Comparison of ENCODE assay signal across 26 cellular contexts in the genomic region with DNA sequence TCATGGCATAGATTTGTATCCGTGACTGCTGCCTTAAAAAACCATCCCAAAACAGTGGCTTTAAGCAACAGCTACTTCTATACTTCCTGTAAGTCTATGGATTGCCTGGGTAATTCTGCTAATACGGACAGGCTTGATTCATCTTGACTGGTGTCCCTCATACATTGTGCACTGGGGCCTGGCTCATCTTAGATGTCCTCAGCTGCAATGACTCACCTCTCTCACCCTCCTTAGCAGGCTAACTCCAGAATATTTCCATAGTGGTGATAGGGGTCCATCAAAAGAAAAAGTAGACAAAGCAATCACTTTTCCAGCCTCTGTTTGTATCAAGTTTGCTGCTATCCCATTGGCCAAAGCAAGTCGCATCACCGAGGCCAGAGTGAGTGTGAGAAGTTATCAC.
"Had no signal": no experiment of that assay in that cellular context is flagged by ENCODE, and none has a peak within 500 bp of the region (broad histone marks: within the 10 kb centered on the region; RNA-seq: fewer than 3 reads in every experiment).

No MANE protein-coding gene starts in this region.

- H3K4me3 ChIP-seq: hepatocyte, left ventricle myocardium inferior, lung, mucosa of descending colon, pancreas, prostate gland, skin epidermis, spleen, suprapubic skin, thoracic aorta, tibial artery, vagina had no signal

- H3K9me3 Mint-ChIP-seq: stimulated activated effector memory CD8-positive, alpha-beta T cell treated with anti-CD3 and anti-CD28 coated beads, Interleukin-12 subunit alpha, Interleukin-12 subunit beta, amount 100 ng/mL, for 72 hours; stimulated activated naive CD8-positive, alpha-beta T cell treated with anti-CD3 and anti-CD28 coated beads, Interleukin-15, Interleukin-2, amounts not matched to agents 100 ng/mL and 50 ng/mL, for 24 hours had no signal

- H3K27ac Mint-ChIP-seq: memory B cell; naive thymus-derived CD4-positive, alpha-beta T cell; nephron; stimulated activated effector memory CD8-positive, alpha-beta T cell treated with anti-CD3 and anti-CD28 coated beads, Interleukin-12 subunit alpha, Interleukin-12 subunit beta, amount 100 ng/mL, for 72 hours; stimulated activated naive CD8-positive, alpha-beta T cell treated with anti-CD3 and anti-CD28 coated beads, Interleukin-15, Interleukin-2, amounts not matched to agents 100 ng/mL and 50 ng/mL, for 24 hours had no signal

- H3K36me3 ChIP-seq: left ventricle myocardium inferior, pancreas, prostate gland, spleen, suprapubic skin, thoracic aorta, tibial artery, vagina had no signal

- H3K4me3 Mint-ChIP-seq: memory B cell; naive thymus-derived CD4-positive, alpha-beta T cell; nephron; neural crest cell; stimulated activated effector memory CD8-positive, alpha-beta T cell treated with anti-CD3 and anti-CD28 coated beads, Interleukin-12 subunit alpha, Interleukin-12 subunit beta, amount 100 ng/mL, for 72 hours; stimulated activated naive CD8-positive, alpha-beta T cell treated with anti-CD3 and anti-CD28 coated beads, Interleukin-15, Interleukin-2, amounts not matched to agents 100 ng/mL and 50 ng/mL, for 24 hours; type B pancreatic cell had no signal

- H3K4me1 ChIP-seq: left ventricle myocardium inferior, pancreas, prostate gland, spleen, vagina had no signal

- FAIRE-seq: kidney, pancreas had no signal

- H3K4me1 Mint-ChIP-seq: memory B cell; naive thymus-derived CD4-positive, alpha-beta T cell; neural crest cell; stimulated activated effector memory CD8-positive, alpha-beta T cell treated with anti-CD3 and anti-CD28 coated beads, Interleukin-12 subunit alpha, Interleukin-12 subunit beta, amount 100 ng/mL, for 72 hours had no signal

- DNase-seq: kidney; left ventricle myocardium inferior; mucosa of descending colon; naive thymus-derived CD4-positive, alpha-beta T cell; nucleus accumbens; pancreas; posterior cingulate gyrus; retina; right cardiac atrium; spleen; stimulated activated CD4-positive, alpha-beta T cell treated with anti-CD3 and anti-CD28 coated beads, Interleukin-4, amount 100 ng/mL, for 24 hours; stimulated activated naive CD4-positive, alpha-beta T cell; tibial artery had no signal

- H3K27ac ChIP-seq: left ventricle myocardium inferior, pancreas, prostate gland, skin epidermis, spleen, suprapubic skin, thoracic aorta, tibial artery, vagina had no signal

- H3K27me3 ChIP-seq: hepatocyte, pancreas, suprapubic skin, tibial artery, vagina had no signal

- H3K4me2 ChIP-seq: hepatocyte had no signal

- H3K79me2 ChIP-seq: hepatocyte had no signal

- ATAC-seq: mucosa of descending colon; naive thymus-derived CD4-positive, alpha-beta T cell; pancreas; right cardiac atrium; stimulated activated effector memory CD8-positive, alpha-beta T cell treated with anti-CD3 and anti-CD28 coated beads, Interleukin-12 subunit alpha, Interleukin-12 subunit beta, amount 100 ng/mL, for 72 hours had no signal

- H3K36me3 Mint-ChIP-seq: memory B cell; naive thymus-derived CD4-positive, alpha-beta T cell; stimulated activated effector memory CD8-positive, alpha-beta T cell treated with anti-CD3 and anti-CD28 coated beads, Interleukin-12 subunit alpha, Interleukin-12 subunit beta, amount 100 ng/mL, for 72 hours; type B pancreatic cell had no signal

- H3K9me3 ChIP-seq: left ventricle myocardium inferior, mucosa of descending colon, pancreas, prostate gland, suprapubic skin, thoracic aorta, tibial artery, vagina had no signal

- H2AFZ ChIP-seq: hepatocyte had no signal
